16 cellular contexts compared by ENCODE assay signal in genomic region chr6:24882835-24883555, GRCh38. TPM values are rescaled to one million over a fixed set of nuclear protein-coding genes. Genes with fewer than 3 reads are reported as not detected.
DNase-seq lines count a peak whose midpoint lies in the region; ATAC-seq, FAIRE-seq and TF ChIP-seq lines count a peak whose summit lies in the region.
"Had no signal": no experiment of that assay in that cellular context is flagged by ENCODE, and none has a peak within 500 bp of the region (broad histone marks: within the 10 kb centered on the region; RNA-seq: fewer than 3 reads in every experiment).

No MANE protein-coding gene starts in this region.

- H3K4me3 ChIP-seq in Karpas-422 (ENCODE audit: low read length) (no peak overlapping the region), trophoblast cell (ENCODE audit: low read depth, low read length) (no peak overlapping the region), kidney (ENCODE audit: low read length in 2 of 2) (no peak overlapping the region)
- H3K4me3 ChIP-seq: SJCRH30, skin epidermis, thyroid gland had no signal

- H3K9ac ChIP-seq in Karpas-422 (ENCODE audit: low read length) = peak overlapping the region; percentile 5; the same call in 1 of the 2 replicates
- no peak overlapping the region for H3K9ac ChIP-seq in trophoblast cell (ENCODE audit: low read length)
- no peak overlapping the region for H3K9ac ChIP-seq in kidney (ENCODE audit: low read length in 2 of 2)

- no CpG with 5 or more reads among the region's 7 CpGs for WGBS in trophoblast cell (ENCODE audit: extremely low coverage, insufficient coverage, insufficient read length)

- H2AFZ ChIP-seq in Karpas-422 (ENCODE audit: low read length) (no peak overlapping the region), trophoblast cell (ENCODE audit: insufficient read depth, low read length, poor library complexity) (no peak overlapping the region)

- peak; percentile 43 for DNase-seq in activated CD4-positive, alpha-beta T cell treated with anti-CD3 and anti-CD28 coated beads for 48 hours
- DNase-seq in activated CD4-positive, alpha-beta T cell treated with anti-CD3 and anti-CD28 coated beads for 4 hours = no peak
- DNase-seq in Karpas-422 = no peak
- DNase-seq in activated naive CD4-positive, alpha-beta T cell treated with anti-CD3 and anti-CD28 coated beads, Interleukin-2, amount 50 U/mL, for 72 hours (ENCODE audit: low spot score in 2 of 2) = no peak
- no peak for DNase-seq in trophoblast cell
- DNase-seq in kidney = no peak
- DNase-seq: NCI-H187 treated with DMSO at 0.1 percent for 48 hours, NCI-H774, thyroid gland, WERI-Rb-1 had no signal

- peak overlapping the region; percentile 59 for H2BK12ac ChIP-seq in trophoblast cell (ENCODE audit: low read length)

- H4K8ac ChIP-seq in trophoblast cell (ENCODE audit: low read depth, low read length) = no peak overlapping the region

- intact Hi-C loops in kidney (cut with DNase I) = no loop called here

- H3K4me2 ChIP-seq in Karpas-422 (ENCODE audit: low read depth, low read length, poor library complexity, severe bottlenecking) (peak overlapping the region; percentile 23), trophoblast cell (ENCODE audit: low read length) (no peak overlapping the region)

- H3K27ac ChIP-seq in Karpas-422 (ENCODE audit: low read length) = peak overlapping the region; percentile 70
- no peak overlapping the region for H3K27ac ChIP-seq in trophoblast cell (ENCODE audit: low read depth, low read length)
- no peak overlapping the region for H3K27ac ChIP-seq in kidney (ENCODE audit: low read depth in 2 of 2, low read length in 2 of 2)
- H3K27ac ChIP-seq: HL-60, SJCRH30, thyroid gland, WERI-Rb-1 had no signal

- H3K9me3 Mint-ChIP-seq in activated naive CD4-positive, alpha-beta T cell treated with anti-CD3 and anti-CD28 coated beads, Interleukin-2, amount 50 U/mL, for 72 hours = peaks cover 2% of the 10 kb centered on the region in 2 donors

- peak overlapping the region; percentile 92 to 98 for H3K27ac Mint-ChIP-seq in activated naive CD4-positive, alpha-beta T cell treated with anti-CD3 and anti-CD28 coated beads, Interleukin-2, amount 50 U/mL, for 72 hours

- H3K14ac ChIP-seq in trophoblast cell (ENCODE audit: low read length) = peak overlapping the region; percentile 75

- no peak overlapping the region for H3K4ac ChIP-seq in trophoblast cell (ENCODE audit: low read depth, low read length)

- TF ChIP-seq CTCF in kidney (IDR thresholded peaks at IDR 0.05; ENCODE audit: borderline replicate concordance, extremely low read depth, insufficient read depth) = no peak

- no peak for FAIRE-seq in kidney (lab: Jason Lieb, UNC)

- peaks cover 62% of the 10 kb centered on the region for H3K4me1 ChIP-seq in Karpas-422 (ENCODE audit: low read length)
- peaks cover 3 to 9% of the 10 kb centered on the region in 2 experiments for H3K4me1 ChIP-seq in trophoblast cell (ENCODE audit: control insufficient read depth in 1 of 2, insufficient read depth in 2 of 2, low read length in 2 of 2)
- H3K4me1 ChIP-seq in kidney (ENCODE audit: control insufficient read depth in 1 of 2, insufficient read depth in 1 of 2, low read depth in 1 of 2, low read length in 2 of 2) = no peaks in the 10 kb centered on the region
- H3K4me1 ChIP-seq: thyroid gland had no signal

- H3K79me2 ChIP-seq in Karpas-422 (ENCODE audit: low read length) (peaks cover 98% of the 10 kb centered on the region), trophoblast cell (ENCODE audit: control insufficient read depth, insufficient read depth, low read length, poor library complexity) (no peaks in the 10 kb centered on the region)

- H3K9me2 ChIP-seq in Karpas-422 (replicated peaks; ENCODE audit: insufficient read depth, low read length) = no peaks in the 10 kb centered on the region

- H4K20me1 ChIP-seq in Karpas-422 (ENCODE audit: insufficient read depth, low read depth, low read length) = no peaks in the 10 kb centered on the region

- peak overlapping the region; percentile 83 for H2BK120ac ChIP-seq in trophoblast cell (ENCODE audit: insufficient read depth, low read length, poor library complexity)

- H2BK5ac ChIP-seq in trophoblast cell (ENCODE audit: low read depth, low read length, poor library complexity) = no peak overlapping the region

- H4K12ac ChIP-seq in trophoblast cell (ENCODE audit: low read depth, low read length) = peak overlapping the region; percentile 57

- H3K36me3 ChIP-seq in Karpas-422 (ENCODE audit: insufficient read depth, low read length) (peaks cover 46% of the 10 kb centered on the region), trophoblast cell (ENCODE audit: control insufficient read depth in 1 of 2, insufficient read depth in 2 of 2, low read length in 2 of 2) (no peaks in the 10 kb centered on the region), kidney (ENCODE audit: control insufficient read depth in 1 of 2, insufficient read depth in 2 of 2, low read length in 2 of 2) (no peaks in the 10 kb centered on the region)
- H3K36me3 ChIP-seq: SJCRH30, thyroid gland, WERI-Rb-1 had no signal

- peak; percentile 55 to 63 for ATAC-seq in activated naive CD4-positive, alpha-beta T cell treated with anti-CD3 and anti-CD28 coated beads, Interleukin-2, amount 50 U/mL, for 72 hours
- no peak for ATAC-seq in HG02938 (IDR thresholded peaks at IDR 0.05; ENCODE audit: unreplicated experiment)
- no peak for ATAC-seq in HG02571 (IDR thresholded peaks at IDR 0.05; ENCODE audit: unreplicated experiment)
- ATAC-seq: esophagus mucosa had no signal

- H3K18ac ChIP-seq in trophoblast cell (ENCODE audit: low read length) = no peak overlapping the region

- H4K91ac ChIP-seq in trophoblast cell (ENCODE audit: low read depth, low read length) = no peak overlapping the region

- H3K79me1 ChIP-seq in trophoblast cell (ENCODE audit: low read length) = peaks cover 10% of the 10 kb centered on the region

- H2AK5ac ChIP-seq in trophoblast cell (ENCODE audit: low read length) = no peak overlapping the region

- H3K9me3 ChIP-seq in Karpas-422 (ENCODE audit: low read length) = no peaks in the 10 kb centered on the region
- no peaks in the 10 kb centered on the region for H3K9me3 ChIP-seq in trophoblast cell (ENCODE audit: insufficient read depth, low read depth, low read length)
- no peaks in the 10 kb centered on the region for H3K9me3 ChIP-seq in kidney (ENCODE audit: control insufficient read depth in 1 of 2, low read length in 2 of 2)
- H3K9me3 ChIP-seq: SJCRH30, thyroid gland had no signal

- H3K36me3 Mint-ChIP-seq in activated naive CD4-positive, alpha-beta T cell treated with anti-CD3 and anti-CD28 coated beads, Interleukin-2, amount 50 U/mL, for 72 hours = peaks cover 11 to 46% of the 10 kb centered on the region in 2 donors

- no peak overlapping the region for H3K23ac ChIP-seq in trophoblast cell (ENCODE audit: low read length)

- H3K27me3 ChIP-seq in Karpas-422 (ENCODE audit: low read length) = no peaks in the 10 kb centered on the region
- no peaks in the 10 kb centered on the region for H3K27me3 ChIP-seq in trophoblast cell (ENCODE audit: insufficient read depth, low read length)
- H3K27me3 ChIP-seq: SJCRH30, thyroid gland had no signal

RNA-seq across cellular contexts. Expression of gene RIPOR2, which starts 52.8 kb away (rescaled TPM):
- 72.1 and 73.8 TPM in 2 replicates for total RNA-seq in Karpas-422 (2014; rRNA removed; shearing (Covaris generic); ENCODE audit: low replicate concordance)
- total RNA-seq in activated naive CD4-positive, alpha-beta T cell treated with anti-CD3 and anti-CD28 coated beads, Interleukin-2, amount 50 U/mL, for 72 hours = 100 to 1,000 TPM in 1 of 2 donors, 10 to 100 TPM in 1; 63.9 to 126 TPM
- polyA plus RNA-seq in trophoblast cell (2013) = 114 and 123 TPM in 2 replicates
- 24.2 TPM for total RNA-seq in kidney
- 1.7 TPM for polyA plus RNA-seq in kidney (ENCODE audit: insufficient read depth, low read depth, low replicate concordance)

Comparison
In these comparisons a context has a peak if more than half of its experiments do, and no peak if none do; other contexts are left out.
1. ATAC-seq: peak in activated naive CD4-positive, alpha-beta T cell treated with anti-CD3 and anti-CD28 coated beads, Interleukin-2, amount 50 U/mL, for 72 hours (2 of 2); none in HG02938 (single experiment) and HG02571 (single experiment).